Comparison of ENCODE assay signal across 19 cellular contexts in the genomic region with DNA sequence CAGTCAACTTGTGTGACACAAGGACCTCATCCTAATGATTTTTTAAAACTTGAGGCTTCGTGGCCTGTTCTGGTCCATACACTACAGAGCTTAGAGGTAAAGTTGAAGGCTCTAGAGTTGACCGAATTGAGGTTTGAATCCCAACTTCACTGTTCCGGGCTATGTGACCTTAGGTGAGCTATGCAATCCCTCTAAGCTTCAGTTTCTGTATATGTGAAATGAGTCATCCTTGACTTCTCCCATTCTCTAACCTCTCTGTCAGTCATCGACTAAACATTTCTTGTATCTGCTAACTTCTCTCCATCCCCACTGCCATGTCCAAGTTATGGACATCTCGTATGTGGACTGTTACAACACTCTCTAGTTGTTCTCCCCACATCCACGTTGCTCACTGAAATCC.
DNase-seq lines count a peak whose midpoint lies in the region; ATAC-seq and TF ChIP-seq lines count a peak whose summit lies in the region.
"Had no signal": no experiment of that assay in that cellular context is flagged by ENCODE, and none has a peak within 500 bp of the region (broad histone marks: within the 10 kb centered on the region; RNA-seq: fewer than 3 reads in every experiment).

No MANE protein-coding gene starts in this region.

- in situ Hi-C loops in Panc1 (cut with HindIII; ENCODE audit: low pct_unique_long_range_greater_than_20kb, low sequenced_read_pairs) = no loop called here
- in situ Hi-C loops in brain microvascular endothelial cell (cut with HindIII; ENCODE audit: low pct_ligation_motif_present, low sequenced_read_pairs) = no loop called here

- CTCF ChIA-PET in activated naive CD4-positive, alpha-beta T cell treated with anti-CD3 and anti-CD28 coated beads, Interleukin-2, amount 10 ng/mL, durations not matched to agents 7 days and 5 days (lab: Charles Lee) = interaction anchor here (1.4 kb wide), 1 partner anchor 58 kb away, joined by 5 read pairs; no protein-coding TSS in a partner anchor
- CTCF ChIA-PET in Panc1 (lab: Charles Lee) = no interaction called here

- BruUV-seq in Panc1 (replicated peaks; lab: Mats Ljungman, UMichigan) = no TSS peak

- no peak for TF ChIP-seq POLR2A in stomach (IDR thresholded peaks at IDR 0.05)

- H3K4me3 ChIP-seq in Panc1 (ENCODE audit: low read depth in 2 of 2, low read length in 2 of 2) (no peak overlapping the region), brain microvascular endothelial cell (ENCODE audit: low read depth, low read length) (no peak overlapping the region), stomach (no peak overlapping the region)
- H3K4me3 ChIP-seq: left lung, vagina had no signal

- H3K27ac Mint-ChIP-seq in activated naive CD4-positive, alpha-beta T cell treated with anti-CD3 and anti-CD28 coated beads, Interleukin-2, amount 10 ng/mL, durations not matched to agents 7 days and 5 days = peak overlapping the region; percentile 15
- peak overlapping the region; percentile 77 for H3K27ac Mint-ChIP-seq in stimulated activated naive CD8-positive, alpha-beta T cell treated with anti-CD3 and anti-CD28 coated beads, Interleukin-15, Interleukin-2, amounts not matched to agents 100 ng/mL and 50 ng/mL, for 24 hours
- H3K27ac Mint-ChIP-seq in stimulated activated naive B cell treated with anti-CD40 and anti-IgM and Interleukin-4, amounts not matched to agents 10 μg/mL and 1 μg/mL and 100 μg/mL, for 72 hours = no peak overlapping the region
- H3K27ac Mint-ChIP-seq: naive B cell; stimulated activated memory B cell treated with anti-CD40 and anti-IgM and Interleukin-4, amounts not matched to agents 10 μg/mL and 1 μg/mL and 100 μg/mL, for 72 hours had no signal

- TF ChIP-seq CTCF in Panc1 (IDR thresholded peaks at IDR 0.05) (no peak), brain microvascular endothelial cell (IDR thresholded peaks at IDR 0.05; ENCODE audit: low read depth, low read length, missing control alignments) (no peak), stomach (IDR thresholded peaks at IDR 0.05) (no peak)

- H3K27ac ChIP-seq in Panc1 (ENCODE audit: low read length) (peak overlapping the region; percentile 78), brain microvascular endothelial cell (no peak overlapping the region), stomach (no peak overlapping the region)
- H3K27ac ChIP-seq: left lung, vagina had no signal

- no peak for TF ChIP-seq EP300 in stomach (IDR thresholded peaks at IDR 0.05)

- POLR2A ChIA-PET in Panc1 (lab: Charles Lee) = interaction anchor here (0.5 kb wide), 1 partner anchor 365 kb away, joined by 10 read pairs; the partner anchor contains the start of gene PRDM10

- WGBS in stomach, 5 donors = 82 to 88% (median 82%) methylated on average over 6 of the region's 6 CpGs

- H3K9me3 ChIP-seq in Panc1 (ENCODE audit: control insufficient read depth, insufficient read depth, low read depth, low read length) = peaks cover 12% of the 10 kb centered on the region; the same call in 1 of the 2 replicates
- no peaks in the 10 kb centered on the region for H3K9me3 ChIP-seq in stomach
- H3K9me3 ChIP-seq: left lung, vagina had no signal

- no peaks in the 10 kb centered on the region for H3K36me3 Mint-ChIP-seq in activated naive CD4-positive, alpha-beta T cell treated with anti-CD3 and anti-CD28 coated beads, Interleukin-2, amount 10 ng/mL, durations not matched to agents 7 days and 5 days
- H3K36me3 Mint-ChIP-seq in stimulated activated naive CD8-positive, alpha-beta T cell treated with anti-CD3 and anti-CD28 coated beads, Interleukin-15, Interleukin-2, amounts not matched to agents 100 ng/mL and 50 ng/mL, for 24 hours (ENCODE audit: low read depth) = no peaks in the 10 kb centered on the region
- H3K36me3 Mint-ChIP-seq in stimulated activated naive B cell treated with anti-CD40 and anti-IgM and Interleukin-4, amounts not matched to agents 10 μg/mL and 1 μg/mL and 100 μg/mL, for 72 hours = no peaks in the 10 kb centered on the region
- H3K36me3 Mint-ChIP-seq: naive B cell; stimulated activated memory B cell treated with anti-CD40 and anti-IgM and Interleukin-4, amounts not matched to agents 10 μg/mL and 1 μg/mL and 100 μg/mL, for 72 hours had no signal

- no peak overlapping the region for H3K4me3 Mint-ChIP-seq in activated naive CD4-positive, alpha-beta T cell treated with anti-CD3 and anti-CD28 coated beads, Interleukin-2, amount 10 ng/mL, durations not matched to agents 7 days and 5 days
- no peak overlapping the region for H3K4me3 Mint-ChIP-seq in stimulated activated naive CD8-positive, alpha-beta T cell treated with anti-CD3 and anti-CD28 coated beads, Interleukin-15, Interleukin-2, amounts not matched to agents 100 ng/mL and 50 ng/mL, for 24 hours
- H3K4me3 Mint-ChIP-seq in stimulated activated naive B cell treated with anti-CD40 and anti-IgM and Interleukin-4, amounts not matched to agents 10 μg/mL and 1 μg/mL and 100 μg/mL, for 72 hours = no peak overlapping the region
- H3K4me3 Mint-ChIP-seq: naive B cell; stimulated activated memory B cell treated with anti-CD40 and anti-IgM and Interleukin-4, amounts not matched to agents 10 μg/mL and 1 μg/mL and 100 μg/mL, for 72 hours had no signal

- H3K4me1 Mint-ChIP-seq in activated naive CD4-positive, alpha-beta T cell treated with anti-CD3 and anti-CD28 coated beads, Interleukin-2, amount 10 ng/mL, durations not matched to agents 7 days and 5 days = peaks cover 28% of the 10 kb centered on the region
- H3K4me1 Mint-ChIP-seq in stimulated activated naive CD8-positive, alpha-beta T cell treated with anti-CD3 and anti-CD28 coated beads, Interleukin-15, Interleukin-2, amounts not matched to agents 100 ng/mL and 50 ng/mL, for 24 hours (ENCODE audit: low read depth) = peaks cover 59% of the 10 kb centered on the region
- H3K4me1 Mint-ChIP-seq in stimulated activated naive B cell treated with anti-CD40 and anti-IgM and Interleukin-4, amounts not matched to agents 10 μg/mL and 1 μg/mL and 100 μg/mL, for 72 hours = no peaks in the 10 kb centered on the region
- H3K4me1 Mint-ChIP-seq: naive B cell; stimulated activated memory B cell treated with anti-CD40 and anti-IgM and Interleukin-4, amounts not matched to agents 10 μg/mL and 1 μg/mL and 100 μg/mL, for 72 hours had no signal

- H3K36me3 ChIP-seq in Panc1 (ENCODE audit: control insufficient read depth, insufficient read depth, low read length) (no peaks in the 10 kb centered on the region), brain microvascular endothelial cell (replicated peaks) (no peaks in the 10 kb centered on the region), stomach (no peaks in the 10 kb centered on the region)
- H3K36me3 ChIP-seq: left lung, vagina had no signal

- H3K4me1 ChIP-seq in Panc1 (ENCODE audit: control insufficient read depth, insufficient read depth, low read length) (peaks cover 14% of the 10 kb centered on the region), stomach (no peaks in the 10 kb centered on the region)
- H3K4me1 ChIP-seq: left lung had no signal

- ATAC-seq in Panc1 (no peak), GM18873 (IDR thresholded peaks at IDR 0.05; ENCODE audit: low FRiP score, unreplicated experiment) (no peak)
- no peak for ATAC-seq in stimulated activated naive B cell treated with anti-CD40 and anti-IgM and Interleukin-4, amounts not matched to agents 10 μg/mL and 1 μg/mL and 100 μg/mL, for 72 hours (replicated peaks)
- ATAC-seq: left lung; stimulated activated memory B cell treated with anti-CD40 and anti-IgM and Interleukin-4, amounts not matched to agents 10 μg/mL and 1 μg/mL and 100 μg/mL, for 72 hours had no signal

- H3K27me3 ChIP-seq in Panc1 (ENCODE audit: control insufficient read depth, insufficient read depth, low read length) = no peaks in the 10 kb centered on the region
- H3K27me3 ChIP-seq in brain microvascular endothelial cell (replicated peaks) = no peaks in the 10 kb centered on the region
- H3K27me3 ChIP-seq in stomach = no peaks in the 10 kb centered on the region
- H3K27me3 ChIP-seq: left lung, vagina had no signal

- no peaks in the 10 kb centered on the region for H3K27me3 Mint-ChIP-seq in activated naive CD4-positive, alpha-beta T cell treated with anti-CD3 and anti-CD28 coated beads, Interleukin-2, amount 10 ng/mL, durations not matched to agents 7 days and 5 days
- peaks cover 8% of the 10 kb centered on the region for H3K27me3 Mint-ChIP-seq in stimulated activated naive CD8-positive, alpha-beta T cell treated with anti-CD3 and anti-CD28 coated beads, Interleukin-15, Interleukin-2, amounts not matched to agents 100 ng/mL and 50 ng/mL, for 24 hours
- H3K27me3 Mint-ChIP-seq in stimulated activated naive B cell treated with anti-CD40 and anti-IgM and Interleukin-4, amounts not matched to agents 10 μg/mL and 1 μg/mL and 100 μg/mL, for 72 hours = peaks cover 0 to 6% of the 10 kb centered on the region in 2 donors

- DNase-seq in activated naive CD4-positive, alpha-beta T cell treated with anti-CD3 and anti-CD28 coated beads, Interleukin-2, amount 10 ng/mL, durations not matched to agents 7 days and 5 days = no peak
- DNase-seq in activated naive CD4-positive, alpha-beta T cell treated with Interleukin-2 at 50 U/mL for 16 hours = no peak
- DNase-seq in Panc1 (ENCODE audit: low read depth, low spot score) (no peak), brain microvascular endothelial cell (peak; percentile 20), stomach (no peak)
- no peak for DNase-seq in stimulated activated naive B cell treated with anti-CD40 and anti-IgM and Interleukin-4, amounts not matched to agents 10 μg/mL and 1 μg/mL and 100 μg/mL, for 72 hours
- DNase-seq: DMS79; head of caudate nucleus; Karpas-422; left lung; naive B cell; NCI-H2171 treated with DMSO at 0.1 percent for 48 hours; retina; stimulated activated CD4-positive, alpha-beta T cell treated with anti-CD3 and anti-CD28 coated beads, Interleukin-4, amount 100 ng/mL, for 1 hour; T-helper 9 cell had no signal

- H3K9me3 Mint-ChIP-seq in activated naive CD4-positive, alpha-beta T cell treated with anti-CD3 and anti-CD28 coated beads, Interleukin-2, amount 10 ng/mL, durations not matched to agents 7 days and 5 days = no peaks in the 10 kb centered on the region
- peaks cover 3% of the 10 kb centered on the region for H3K9me3 Mint-ChIP-seq in stimulated activated naive CD8-positive, alpha-beta T cell treated with anti-CD3 and anti-CD28 coated beads, Interleukin-15, Interleukin-2, amounts not matched to agents 100 ng/mL and 50 ng/mL, for 24 hours
- peaks cover 1 to 3% of the 10 kb centered on the region in 2 donors for H3K9me3 Mint-ChIP-seq in stimulated activated naive B cell treated with anti-CD40 and anti-IgM and Interleukin-4, amounts not matched to agents 10 μg/mL and 1 μg/mL and 100 μg/mL, for 72 hours
- H3K9me3 Mint-ChIP-seq: stimulated activated memory B cell treated with anti-CD40 and anti-IgM and Interleukin-4, amounts not matched to agents 10 μg/mL and 1 μg/mL and 100 μg/mL, for 72 hours had no signal

- intact Hi-C loops in Panc1 (cut with micrococcal nuclease; ENCODE audit: unreplicated experiment) (no loop called here), stomach (cut with DNase I; ENCODE audit: low total_unique reads) (no loop called here)
